In genomic region chr4:155657985-155658384, GRCh38 we compare ENCODE assay signal across 29 cellular contexts. TPM values are rescaled to one million over a fixed set of nuclear protein-coding genes. Genes with fewer than 3 reads are reported as not detected.
"Had no signal": no experiment of that assay in that cellular context is flagged by ENCODE, and none has a peak within 500 bp of the region (broad histone marks: within the 10 kb centered on the region; RNA-seq: fewer than 3 reads in every experiment).

No MANE protein-coding gene starts in this region.

- H3K4me1 ChIP-seq: colonic mucosa had no signal

- ATAC-seq: activated T-cell treated with anti-CD3 and anti-CD28 coated beads, Interleukin-2, amount 50 U/mL, for 72 hours; T-helper 17 cell; WTC11 had no signal

- DNase-seq: activated CD4-positive, alpha-beta memory T cell treated with anti-CD3 and anti-CD28 coated beads, Interleukin-2, amount 10 ng/mL, durations not matched to agents 7 days and 5 days; activated CD4-positive, alpha-beta T cell treated with anti-CD3 and anti-CD28 coated beads for 1 hour; activated CD4-positive, alpha-beta T cell treated with anti-CD3 and anti-CD28 coated beads for 4 hours; activated CD4-positive, alpha-beta T cell treated with anti-CD3 and anti-CD28 coated beads, Interleukin-2, amount 10 ng/mL, durations not matched to agents 7 days and 5 days; activated CD4-positive, alpha-beta T cell treated with anti-CD3 and anti-CD28 coated beads, Interleukin-2, amount 50 U/mL, for 4 hours; activated CD8-positive, alpha-beta memory T cell treated with anti-CD3 and anti-CD28 coated beads, Interleukin-2, amount 50 U/mL, for 48 hours; activated gamma-delta T cell; activated naive CD4-positive, alpha-beta T cell; activated naive CD4-positive, alpha-beta T cell treated with anti-CD3 and anti-CD28 coated beads, Interleukin-2, amount 10 ng/mL, durations not matched to agents 7 days and 5 days; activated T-cell treated with anti-CD3 and anti-CD28 coated beads for 4 hours; activated T-cell treated with anti-CD3 and anti-CD28 coated beads, Interleukin-2, amount 50 U/mL, for 24 hours; activated T-cell treated with anti-CD3 and anti-CD28 coated beads, Interleukin-2, amount 50 U/mL, for 72 hours; amniotic stem cell; anterior cingulate cortex; brain microvascular endothelial cell; colonic mucosa; effector CD8-positive, alpha-beta T cell; esophagus squamous epithelium; foreskin melanocyte; head of caudate nucleus; T-helper 1 cell; T-helper 17 cell; T1000 had no signal

- H3K36me3 ChIP-seq: brain microvascular endothelial cell, colonic mucosa, esophagus squamous epithelium had no signal

- FAIRE-seq: astrocyte, bronchial epithelial cell, endothelial cell of umbilical vein had no signal

- H3K4me3 ChIP-seq: colonic mucosa, esophagus squamous epithelium had no signal

- H3K27ac ChIP-seq: brain microvascular endothelial cell, colonic mucosa, epithelial cell of prostate, esophagus squamous epithelium, VCaP had no signal

- H3K9me3 ChIP-seq: colonic mucosa, esophagus squamous epithelium had no signal

- H3K27me3 ChIP-seq: brain microvascular endothelial cell, colonic mucosa, esophagus squamous epithelium had no signal

RNA-seq across cellular contexts. Expression of gene GUCY1A1, which starts 8.7 kb away (rescaled TPM):
- total RNA-seq: activated CD4-positive, alpha-beta memory T cell treated with anti-CD3 and anti-CD28 coated beads, Interleukin-2, amount 10 ng/mL, durations not matched to agents 7 days and 5 days; activated CD4-positive, alpha-beta T cell treated with anti-CD3 and anti-CD28 coated beads, Interleukin-2, amount 10 ng/mL, durations not matched to agents 7 days and 5 days had no signal
